In genomic region chr11:70527046-70527395, GRCh38 we compare ENCODE assay signal across 16 cellular contexts.
DNase-seq lines count a peak whose midpoint lies in the region; ATAC-seq and TF ChIP-seq lines count a peak whose summit lies in the region.
"Had no signal": no experiment of that assay in that cellular context is flagged by ENCODE, and none has a peak within 500 bp of the region (broad histone marks: within the 10 kb centered on the region; RNA-seq: fewer than 3 reads in every experiment).

No MANE protein-coding gene starts in this region.

- H3K36me3 ChIP-seq in HCT116 (ENCODE audit: control insufficient read depth in 1 of 2, insufficient read depth in 2 of 2, low read length in 2 of 2) (no peaks in the 10 kb centered on the region), WERI-Rb-1 (no peaks in the 10 kb centered on the region), left lung (no peaks in the 10 kb centered on the region), trophoblast cell (ENCODE audit: control insufficient read depth in 1 of 2, insufficient read depth in 2 of 2, low read length in 2 of 2) (no peaks in the 10 kb centered on the region)

- H3K27ac ChIP-seq in HCT116 (ENCODE audit: low read depth, low read length) (no peak overlapping the region), WERI-Rb-1 (peak overlapping the region; percentile 58), left lung (no peak overlapping the region), trophoblast cell (ENCODE audit: low read depth, low read length) (no peak overlapping the region)
- H3K27ac ChIP-seq: PC-9 had no signal

- H3K23ac ChIP-seq in trophoblast cell (ENCODE audit: low read length) = no peak overlapping the region

- H3K79me2 ChIP-seq in HCT116 (ENCODE audit: insufficient read depth, low read length) (no peaks in the 10 kb centered on the region), trophoblast cell (ENCODE audit: control insufficient read depth, insufficient read depth, low read length, poor library complexity) (no peaks in the 10 kb centered on the region)

- H3K4me2 ChIP-seq in HCT116 (ENCODE audit: low read length) (0 out of 2 replicates have a peak overlapping the region, but pooled peaks have one; percentile 7), trophoblast cell (ENCODE audit: low read length) (no peak overlapping the region)
- H3K4me2 ChIP-seq: PC-9 had no signal

- no peaks in the 10 kb centered on the region for H3K27me3 Mint-ChIP-seq in progenitor cell of endocrine pancreas

- H4K12ac ChIP-seq in trophoblast cell (ENCODE audit: low read depth, low read length) = no peak overlapping the region

- H3K18ac ChIP-seq in trophoblast cell (ENCODE audit: low read length) = no peak overlapping the region

- TF ChIP-seq CTCF in HCT116 (IDR thresholded peaks at IDR 0.05 in 2 of 3, conservative IDR thresholded peaks at IDR 0.05 in 1 of 3; ENCODE audit: borderline replicate concordance in 1 of 3, insufficient read depth in 1 of 3, low read depth in 2 of 3, low read length in 2 of 3) (no peak), WERI-Rb-1 (IDR thresholded peaks at IDR 0.05; ENCODE audit: low read depth, low read length) (peak; percentile 31), left lung (IDR thresholded peaks at IDR 0.05) (no peak), progenitor cell of endocrine pancreas (IDR thresholded peaks at IDR 0.05; ENCODE audit: unreplicated experiment) (no peak)

- intact Hi-C loops in HCT116 (cut with micrococcal nuclease) = no loop called here
- intact Hi-C loops in left lung (cut with DNase I) = no loop called here

- no peaks in the 10 kb centered on the region for H3K9me2 ChIP-seq in HCT116 (ENCODE audit: insufficient read depth)

- no peak overlapping the region for H3K27ac Mint-ChIP-seq in progenitor cell of endocrine pancreas
- H3K27ac Mint-ChIP-seq: CD4-positive, CD25-positive, alpha-beta regulatory T cell; HFFc6; IgD-negative memory B cell had no signal

- H2BK120ac ChIP-seq in trophoblast cell (ENCODE audit: insufficient read depth, low read length, poor library complexity) = peak overlapping the region; percentile 26

- no peaks in the 10 kb centered on the region for H3K9me3 Mint-ChIP-seq in progenitor cell of endocrine pancreas (ENCODE audit: low read depth)
- H3K9me3 Mint-ChIP-seq: CD4-positive, CD25-positive, alpha-beta regulatory T cell had no signal

- RAD21 ChIA-PET in HCT116 (lab: Charles Lee; ENCODE audit: low non-redundant PET in 1 of 2, low total read pairs in 2 of 2, uncharacterized antibody in 2 of 2, unreplicated experiment in 2 of 2) = no interaction called here

- no peak overlapping the region for H2AK5ac ChIP-seq in trophoblast cell (ENCODE audit: low read length)

- H3K4ac ChIP-seq in trophoblast cell (ENCODE audit: low read depth, low read length) = no peak overlapping the region

- TF ChIP-seq RAD21 in HCT116 (IDR thresholded peaks at IDR 0.05; ENCODE audit: low read depth) = peak; percentile 19; the same call in 1 of the 2 replicates

- no peaks in the 10 kb centered on the region for H4K20me1 ChIP-seq in HCT116 (ENCODE audit: insufficient read depth)

- H3K4me1 Mint-ChIP-seq in progenitor cell of endocrine pancreas (ENCODE audit: low read depth) = peaks cover 7% of the 10 kb centered on the region
- H3K4me1 Mint-ChIP-seq: CD4-positive, CD25-positive, alpha-beta regulatory T cell had no signal

- H2BK12ac ChIP-seq in trophoblast cell (ENCODE audit: low read length) = peak overlapping the region; percentile 5

- H3K36me3 Mint-ChIP-seq in progenitor cell of endocrine pancreas (ENCODE audit: insufficient read depth) = no peaks in the 10 kb centered on the region
- H3K36me3 Mint-ChIP-seq: CD4-positive, CD25-positive, alpha-beta regulatory T cell; IgD-negative memory B cell had no signal

- POLR2A ChIA-PET in HCT116 (lab: Charles Lee) = no interaction called here

- H3K4me1 ChIP-seq in HCT116 (ENCODE audit: control insufficient read depth in 1 of 2, insufficient read depth in 2 of 2, low read length in 2 of 2) (peaks cover 0 to 13% of the 10 kb centered on the region in 2 experiments; a peak in 3 of 4 replicates), left lung (no peaks in the 10 kb centered on the region), trophoblast cell (ENCODE audit: control insufficient read depth in 1 of 2, insufficient read depth in 2 of 2, low read length in 2 of 2) (peaks cover 22 to 26% of the 10 kb centered on the region in 2 experiments)
- H3K4me1 ChIP-seq: Caco-2 had no signal

- H3K9ac ChIP-seq in HCT116 (ENCODE audit: low read length) (no peak overlapping the region), trophoblast cell (ENCODE audit: low read length) (no peak overlapping the region)

- no TSS peak for BruUV-seq in HCT116 (replicated peaks; lab: Mats Ljungman, UMichigan)

- no peak overlapping the region for H4K91ac ChIP-seq in trophoblast cell (ENCODE audit: low read depth, low read length)

- no peak overlapping the region for H2BK5ac ChIP-seq in trophoblast cell (ENCODE audit: low read depth, low read length, poor library complexity)

- peak overlapping the region; percentile 33 for H3K14ac ChIP-seq in trophoblast cell (ENCODE audit: low read length)

- H3K4me3 ChIP-seq in HCT116 (replicated peaks in 1 of 2; ENCODE audit: low read depth in 1 of 2, low read length in 2 of 2) (no peak overlapping the region), WERI-Rb-1 (ENCODE audit: low read depth, low read length) (no peak overlapping the region), left lung (no peak overlapping the region), trophoblast cell (ENCODE audit: low read depth, low read length) (no peak overlapping the region)
- H3K4me3 ChIP-seq: PC-9 had no signal

- H2AFZ ChIP-seq in HCT116 (ENCODE audit: low read depth, low read length, poor library complexity, severe bottlenecking) = no peak overlapping the region
- H2AFZ ChIP-seq in trophoblast cell (ENCODE audit: insufficient read depth, low read length, poor library complexity) = no peak overlapping the region
- H2AFZ ChIP-seq: PC-9 had no signal

- no peak overlapping the region for H4K8ac ChIP-seq in trophoblast cell (ENCODE audit: low read depth, low read length)

- no peak for TF ChIP-seq POLR2A in HCT116 (IDR thresholded peaks at IDR 0.05; ENCODE audit: borderline replicate concordance, extremely low read depth, insufficient read depth, insufficient read length)

- CTCF ChIA-PET in HCT116 (lab: Charles Lee) = no interaction called here

- H3K9me3 ChIP-seq in HCT116 (ENCODE audit: control insufficient read depth in 1 of 2, insufficient read depth in 1 of 2, low read depth in 1 of 2, low read length in 2 of 2) = no peaks in the 10 kb centered on the region
- no peaks in the 10 kb centered on the region for H3K9me3 ChIP-seq in WERI-Rb-1 (ENCODE audit: severe bottlenecking)
- no peaks in the 10 kb centered on the region for H3K9me3 ChIP-seq in left lung
- no peaks in the 10 kb centered on the region for H3K9me3 ChIP-seq in trophoblast cell (ENCODE audit: insufficient read depth, low read depth, low read length)
- H3K9me3 ChIP-seq: Caco-2 had no signal

- no peaks in the 10 kb centered on the region for H3K27me3 ChIP-seq in HCT116 (ENCODE audit: insufficient read depth, low read length)
- H3K27me3 ChIP-seq in WERI-Rb-1 (ENCODE audit: insufficient read depth, low read depth, severe bottlenecking) = no peaks in the 10 kb centered on the region
- peaks cover 0 to 13% of the 10 kb centered on the region in 2 donors for H3K27me3 ChIP-seq in left lung
- H3K27me3 ChIP-seq in trophoblast cell (ENCODE audit: insufficient read depth, low read length) = no peaks in the 10 kb centered on the region

- no peak for DNase-seq in HCT116 (ENCODE audit: low read depth, low spot score)
- DNase-seq in WERI-Rb-1 = peak; percentile 68
- DNase-seq in left lung = peak in 1 of 2 donors; percentile 61
- no peak for DNase-seq in trophoblast cell
- no peak for DNase-seq in NCI-H748 treated with DMSO at 0.1 percent for 48 hours (lab: John Stamatoyannopoulos, UW)
- DNase-seq in progenitor cell of endocrine pancreas (ENCODE audit: low spot score, unreplicated experiment) = no peak
- DNase-seq: CD4-positive, CD25-positive, alpha-beta regulatory T cell; GOT3; HFFc6; MV-4-11; NCI-H187 treated with DMSO at 0.1 percent for 48 hours; NCI-H446; PC-9 had no signal

- no peak overlapping the region for H3K4me3 Mint-ChIP-seq in progenitor cell of endocrine pancreas (ENCODE audit: low read depth)
- H3K4me3 Mint-ChIP-seq: CD4-positive, CD25-positive, alpha-beta regulatory T cell; HFFc6; IgD-negative memory B cell had no signal

- H3K79me1 ChIP-seq in trophoblast cell (ENCODE audit: low read length) = peaks cover 2% of the 10 kb centered on the region

- no peak for ATAC-seq in HCT116
- peak; percentile 14 for ATAC-seq in left lung
- ATAC-seq in HG03159 (IDR thresholded peaks at IDR 0.05; ENCODE audit: unreplicated experiment) = no peak

- no CpG with 5 or more reads among the region's 7 CpGs for WGBS in trophoblast cell (ENCODE audit: extremely low coverage, insufficient coverage, insufficient read length)

TF ChIP-seq in HCT116, 20 proteins besides CTCF, POLR2A, EP300 and RAD21:
- TF ChIP-seq JUND (IDR thresholded peaks at IDR 0.05) (no peak), EZH2phosphoT487 (IDR thresholded peaks at IDR 0.05; ENCODE audit: borderline replicate concordance) (no peak), YY1 (IDR thresholded peaks at IDR 0.05; ENCODE audit: extremely low read depth, insufficient replicate concordance, low read depth, low read length) (no peak), CBX3 (IDR thresholded peaks at IDR 0.05; ENCODE audit: low read depth) (no peak), TCF7L2 (IDR thresholded peaks at IDR 0.05; ENCODE audit: borderline replicate concordance, extremely low read depth, insufficient read depth, insufficient read length) (no peak), MAX (IDR thresholded peaks at IDR 0.05) (no peak), EGR1 (IDR thresholded peaks at IDR 0.05; ENCODE audit: low read depth) (no peak), FOSL1 (IDR thresholded peaks at IDR 0.05; ENCODE audit: low read depth) (no peak)
